Comparison of ENCODE assay signal across 22 cellular contexts in genomic region chr5:115895821-115896220, GRCh38. TPM values are rescaled to one million over a fixed set of nuclear protein-coding genes. Genes with fewer than 3 reads are reported as not detected.
DNase-seq lines count a peak whose midpoint lies in the region; ATAC-seq and TF ChIP-seq lines count a peak whose summit lies in the region.
"Had no signal": no experiment of that assay in that cellular context is flagged by ENCODE, and none has a peak within 500 bp of the region (broad histone marks: within the 10 kb centered on the region; RNA-seq: fewer than 3 reads in every experiment).

No MANE protein-coding gene starts in this region.

- peak overlapping the region; percentile 64 for H2AFZ ChIP-seq in ACC112 (ENCODE audit: low read length, unreplicated experiment)
- no peak overlapping the region for H2AFZ ChIP-seq in PC-9
- H2AFZ ChIP-seq: GM23338 had no signal

- no peak overlapping the region for H3K4me2 ChIP-seq in PC-9
- H3K4me2 ChIP-seq: GM23338 had no signal

- H3K9ac ChIP-seq in adipocyte (ENCODE audit: low read length): no peak overlapping the region

- CTCF ChIA-PET in PC-9 (lab: Charles Lee): no interaction called here

- POLR2A ChIA-PET in PC-9 (lab: Charles Lee; ENCODE audit: unreplicated experiment): no interaction called here

- H3K27ac ChIP-seq in ACC112 (ENCODE audit: low read depth, low read length) (peak overlapping the region; percentile 57), foreskin keratinocyte (no peak overlapping the region), PC-9 (no peak overlapping the region), esophagus squamous epithelium (no peak overlapping the region)
- H3K27ac ChIP-seq: coronary artery, Peyer's patch had no signal

- WGBS in esophagus squamous epithelium, 2 donors: 89 to 90% methylated on average over 3 of the region's 3 CpGs

- H3K4me3 ChIP-seq in ACC112 (ENCODE audit: low read depth, low read length): peak overlapping the region; percentile 74
- no peak overlapping the region for H3K4me3 ChIP-seq in adipocyte (ENCODE audit: low read length)
- H3K4me3 ChIP-seq in PC-9: no peak overlapping the region
- no peak overlapping the region for H3K4me3 ChIP-seq in esophagus squamous epithelium
- H3K4me3 ChIP-seq: coronary artery, GM23338, Peyer's patch had no signal

- peaks cover 8% of the 10 kb centered on the region; the same call in 1 of the 2 replicates for H3K36me3 ChIP-seq in ACC112 (ENCODE audit: insufficient read depth, low read length)
- peaks cover 11% of the 10 kb centered on the region for H3K36me3 ChIP-seq in adipocyte (ENCODE audit: control insufficient read depth, insufficient read depth, low read length, severe bottlenecking)
- H3K36me3 ChIP-seq in PC-9 (ENCODE audit: low read depth): no peaks in the 10 kb centered on the region
- peaks cover 0 to 21% (median 0%) of the 10 kb centered on the region in 3 donors for H3K36me3 ChIP-seq in esophagus squamous epithelium
- H3K36me3 ChIP-seq: Peyer's patch had no signal

- BruUV-seq in PC-9 (replicated peaks; lab: Mats Ljungman, UMichigan): no TSS peak

- TF ChIP-seq POLR2A in esophagus squamous epithelium (IDR thresholded peaks at IDR 0.05): no peak

- no peaks in the 10 kb centered on the region for H3K9me3 ChIP-seq in adipocyte (ENCODE audit: control insufficient read depth, low read length)
- no peaks in the 10 kb centered on the region for H3K9me3 ChIP-seq in PC-9 (ENCODE audit: insufficient read depth, low read depth)
- no peaks in the 10 kb centered on the region for H3K9me3 ChIP-seq in esophagus squamous epithelium
- H3K9me3 ChIP-seq: Peyer's patch had no signal

- no peaks in the 10 kb centered on the region for H3F3A ChIP-seq in PC-9 (ENCODE audit: insufficient read depth, low read depth)

- H3K4me1 ChIP-seq in ACC112 (ENCODE audit: control insufficient read depth, insufficient read depth, low read length, unreplicated experiment): peaks cover 25% of the 10 kb centered on the region
- H3K4me1 ChIP-seq in adipocyte (ENCODE audit: control insufficient read depth, insufficient read depth, low read length): peaks cover 4% of the 10 kb centered on the region
- peaks cover 8% of the 10 kb centered on the region for H3K4me1 ChIP-seq in foreskin keratinocyte
- H3K4me1 ChIP-seq in PC-9 (replicated peaks; ENCODE audit: insufficient read depth): no peaks in the 10 kb centered on the region
- no peaks in the 10 kb centered on the region for H3K4me1 ChIP-seq in esophagus squamous epithelium
- H3K4me1 ChIP-seq: Peyer's patch had no signal

- 0 out of 2 replicates have a peak, but pooled peaks cover 5% of the 10 kb centered on the region for H3K9me2 ChIP-seq in PC-9 (ENCODE audit: insufficient read depth)

- peaks cover 5% of the 10 kb centered on the region for H3K79me2 ChIP-seq in ACC112 (ENCODE audit: control insufficient read depth, insufficient read depth, low read length, unreplicated experiment)
- no peaks in the 10 kb centered on the region for H3K79me2 ChIP-seq in PC-9 (ENCODE audit: low read depth)

- peak; percentile 27 for DNase-seq in HT1080 (ENCODE audit: low read depth)
- peak; percentile 55 for DNase-seq in adipocyte (ENCODE audit: low read depth)
- peak in 1 of 2 donors; percentile 41 for DNase-seq in foreskin keratinocyte
- DNase-seq in KG1 (lab: John Stamatoyannopoulos, UW): no peak
- no peak for DNase-seq in PC-9
- DNase-seq in esophagus squamous epithelium (lab: John Stamatoyannopoulos, UW): no peak
- DNase-seq: 8988T; C1 segment of cervical spinal cord; Calu3; foreskin melanocyte; kidney; NCI-H1694 treated with DMSO at 0.1 percent for 48 hours; NCI-H2227 treated with DMSO at 0.1 percent for 48 hours; occipital lobe; Peyer's patch; stimulated activated CD4-positive, alpha-beta T cell treated with anti-CD3 and anti-CD28 coated beads, Interleukin-15, amount 100 ng/mL, for 24 hours; T-helper 9 cell had no signal

- intact Hi-C loops in PC-9 (cut with micrococcal nuclease; ENCODE audit: unreplicated experiment): loop anchor here (10.0 kb wide), 1 partner anchor 139 kb away; the partner anchor contains the start of gene ARL14EPL
- intact Hi-C loops in esophagus squamous epithelium (cut with DNase I): no loop called here

- H3K27me3 ChIP-seq in ACC112 (ENCODE audit: insufficient read depth, low read length): no peaks in the 10 kb centered on the region
- no peaks in the 10 kb centered on the region for H3K27me3 ChIP-seq in adipocyte (replicated peaks; ENCODE audit: control insufficient read depth, insufficient read depth, low read length)
- no peaks in the 10 kb centered on the region for H3K27me3 ChIP-seq in foreskin keratinocyte
- H3K27me3 ChIP-seq in PC-9 (ENCODE audit: insufficient read depth, low read depth): no peaks in the 10 kb centered on the region
- H3K27me3 ChIP-seq in esophagus squamous epithelium: no peaks in the 10 kb centered on the region
- H3K27me3 ChIP-seq: Peyer's patch had no signal

- TF ChIP-seq CTCF in foreskin keratinocyte (conservative IDR thresholded peaks at IDR 0.05): no peak
- no peak for TF ChIP-seq CTCF in PC-9 (conservative IDR thresholded peaks at IDR 0.05)
- no peak for TF ChIP-seq CTCF in esophagus squamous epithelium (IDR thresholded peaks at IDR 0.05)

- H4K20me1 ChIP-seq in PC-9 (ENCODE audit: insufficient read depth): no peaks in the 10 kb centered on the region

- ATAC-seq in foreskin keratinocyte: peak; percentile 49
- no peak for ATAC-seq in GM18519 (IDR thresholded peaks at IDR 0.05; ENCODE audit: low FRiP score, unreplicated experiment)
- ATAC-seq: activated CD4-positive, CD25-positive, alpha-beta regulatory T cell treated with anti-CD3 and anti-CD28 coated beads, Interleukin-2, amount 50 U/mL, for 24 hours; GM23338 had no signal

RNA-seq across cellular contexts. Expression of gene AP3S1, which starts 54.1 kb away (rescaled TPM):
- 64.6 and 96.6 TPM in 2 replicates for total RNA-seq in HT1080 (2014; rRNA removed; shearing (Covaris generic))
- polyA plus RNA-seq in HT1080 (2015; cell fraction: cytosol; rRNA removed): 132 and 133 TPM in 2 replicates
- 34.0 and 61.5 TPM in 2 replicates for polyA plus RNA-seq in HT1080 (2015; cell fraction: nucleus; rRNA removed)
- 112 and 124 TPM in 2 replicates for total RNA-seq in foreskin keratinocyte
- 98.5 and 116 TPM in 2 replicates for polyA plus RNA-seq in foreskin keratinocyte
- total RNA-seq in PC-9 (2021): 38.8 and 49.1 TPM in 2 replicates
- 100 to 1,000 TPM in 2 of 4 donors, 10 to 100 TPM in 2; 69.4 to 199 (median 97.3) TPM for total RNA-seq in esophagus squamous epithelium

RNA-seq across cellular contexts. Expression of gene ATG12, which starts 54.5 kb away (rescaled TPM):
- total RNA-seq in HT1080 (2014; rRNA removed; shearing (Covaris generic)): 28.9 and 30.5 TPM in 2 replicates
- polyA plus RNA-seq in HT1080 (2015; cell fraction: cytosol; rRNA removed): 36.6 and 40.2 TPM in 2 replicates
- polyA plus RNA-seq in HT1080 (2015; cell fraction: nucleus; rRNA removed): 60.2 and 62.6 TPM in 2 replicates
- total RNA-seq in foreskin keratinocyte (39.6 and 40.6 TPM in 2 replicates), PC-9 (2021) (39.8 and 48.7 TPM in 2 replicates), esophagus squamous epithelium (10 to 100 TPM; 15.7 to 37.8 (median 33.5) TPM)
- polyA plus RNA-seq in foreskin keratinocyte: 31.1 and 32.2 TPM in 2 replicates

Comparison
In these comparisons a context has a peak if more than half of its experiments do, and no peak if none do; other contexts are left out.
1. DNase-seq: peak in HT1080 (single experiment) and adipocyte (single experiment); none in KG1 (single experiment), PC-9 (0 of 2) and esophagus squamous epithelium (single experiment).